ENCODE assay signal across 13 cellular contexts in the genomic region with DNA sequence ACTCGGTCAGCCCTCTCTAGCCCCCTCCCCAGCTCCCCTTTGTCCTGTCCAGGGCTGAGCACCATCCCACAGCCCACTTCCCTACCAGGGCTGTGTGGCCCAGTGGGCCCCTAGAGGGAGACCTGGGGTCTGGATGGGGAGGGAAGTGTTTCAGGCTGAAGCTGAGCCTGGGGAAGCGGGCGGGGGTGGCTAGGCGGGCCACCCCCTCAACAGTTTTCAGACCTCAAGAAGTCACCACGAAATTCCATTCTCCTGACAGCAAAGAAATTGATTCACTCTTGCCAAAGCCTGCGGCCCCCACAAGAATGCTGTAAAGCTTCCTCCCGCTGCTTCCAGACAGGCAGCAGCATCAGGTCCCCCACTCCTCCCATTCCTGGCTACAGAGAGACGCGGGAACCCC. TPM values are rescaled to one million over a fixed set of nuclear protein-coding genes. Genes with fewer than 3 reads are reported as not detected.
DNase-seq lines count a peak whose midpoint lies in the region; ATAC-seq, FAIRE-seq and TF ChIP-seq lines count a peak whose summit lies in the region.
"Had no signal": no experiment of that assay in that cellular context is flagged by ENCODE, and none has a peak within 500 bp of the region (broad histone marks: within the 10 kb centered on the region; RNA-seq: fewer than 3 reads in every experiment).

No MANE protein-coding gene starts in this region.

- peak overlapping the region; percentile 19 for H2BK12ac ChIP-seq in trophoblast cell (ENCODE audit: low read length)

- H2AFZ ChIP-seq in trophoblast cell (ENCODE audit: insufficient read depth, low read length, poor library complexity) = no peak overlapping the region

- FAIRE-seq in RCC 7860 (lab: Jason Lieb, UNC) = peak; percentile 98

- TF ChIP-seq CTCF in endodermal cell (conservative IDR thresholded peaks at IDR 0.05) = no peak
- TF ChIP-seq CTCF in colonic mucosa (IDR thresholded peaks at IDR 0.05) = no peak

- H2BK120ac ChIP-seq in trophoblast cell (ENCODE audit: insufficient read depth, low read length, poor library complexity) = peak overlapping the region; percentile 7

- no peak overlapping the region for H3K23ac ChIP-seq in trophoblast cell (ENCODE audit: low read length)

- H3K4me3 ChIP-seq in endodermal cell (ENCODE audit: low read length) = no peak overlapping the region
- no peak overlapping the region for H3K4me3 ChIP-seq in trophoblast cell (ENCODE audit: low read depth, low read length)
- no peak overlapping the region for H3K4me3 ChIP-seq in colonic mucosa
- H3K4me3 ChIP-seq: body of pancreas had no signal

- H3K9me3 Mint-ChIP-seq in endodermal cell = no peaks in the 10 kb centered on the region

- H3K27ac ChIP-seq in endodermal cell (ENCODE audit: low read depth, low read length) (peak overlapping the region; percentile 76), trophoblast cell (ENCODE audit: low read depth, low read length) (peak overlapping the region; percentile 43), colonic mucosa (no peak overlapping the region)
- H3K27ac ChIP-seq: body of pancreas had no signal

- no peak overlapping the region for H3K18ac ChIP-seq in trophoblast cell (ENCODE audit: low read length)

- H3K27me3 ChIP-seq in endodermal cell (ENCODE audit: control insufficient read depth, insufficient read depth, low read length, poor library complexity, severe bottlenecking) = peaks cover 34% of the 10 kb centered on the region
- H3K27me3 ChIP-seq in trophoblast cell (ENCODE audit: insufficient read depth, low read length) = peaks cover 19% of the 10 kb centered on the region
- no peaks in the 10 kb centered on the region for H3K27me3 ChIP-seq in colonic mucosa
- H3K27me3 ChIP-seq: body of pancreas had no signal

- H3K36me3 ChIP-seq in endodermal cell (ENCODE audit: control insufficient read depth, insufficient read depth, low read length) = no peaks in the 10 kb centered on the region
- no peaks in the 10 kb centered on the region for H3K36me3 ChIP-seq in trophoblast cell (ENCODE audit: control insufficient read depth in 1 of 2, insufficient read depth in 2 of 2, low read length in 2 of 2)
- H3K36me3 ChIP-seq in colonic mucosa = no peaks in the 10 kb centered on the region

- H3K4ac ChIP-seq in trophoblast cell (ENCODE audit: low read depth, low read length) = no peak overlapping the region

- H3K4me2 ChIP-seq in trophoblast cell (ENCODE audit: low read length) = peak overlapping the region; percentile 38

- WGBS in endodermal cell (ENCODE audit: insufficient coverage in 1 of 2, insufficient read length in 1 of 2), 2 experiments = 43 to 63% methylated on average over 3 to 9 of the region's 9 CpGs
- no CpG with 5 or more reads among the region's 9 CpGs for WGBS in trophoblast cell (ENCODE audit: extremely low coverage, insufficient coverage, insufficient read length)

- H3K4me1 ChIP-seq in endodermal cell (ENCODE audit: control insufficient read depth, insufficient read depth, low read length) = peaks cover 3% of the 10 kb centered on the region
- H3K4me1 ChIP-seq in trophoblast cell (ENCODE audit: control insufficient read depth in 1 of 2, insufficient read depth in 2 of 2, low read length in 2 of 2) = peaks cover 39 to 43% of the 10 kb centered on the region in 2 experiments
- H3K4me1 ChIP-seq in colonic mucosa = peaks cover 13% of the 10 kb centered on the region

- H3K9ac ChIP-seq in endodermal cell (ENCODE audit: extremely low read depth, low read length, poor library complexity, severe bottlenecking) (no peak overlapping the region), trophoblast cell (ENCODE audit: low read length) (no peak overlapping the region), colonic mucosa (ENCODE audit: low read depth in 2 of 2, low read length in 2 of 2) (no peak overlapping the region)

- no peak overlapping the region for H3K27ac Mint-ChIP-seq in endodermal cell

- peak overlapping the region; percentile 32 for H2AK5ac ChIP-seq in trophoblast cell (ENCODE audit: low read length)

- no peaks in the 10 kb centered on the region for H3K36me3 Mint-ChIP-seq in endodermal cell (ENCODE audit: low read depth)

- no peaks in the 10 kb centered on the region for H3K9me3 ChIP-seq in endodermal cell (ENCODE audit: control insufficient read depth, low read length)
- H3K9me3 ChIP-seq in trophoblast cell (ENCODE audit: insufficient read depth, low read depth, low read length) = peaks cover 5% of the 10 kb centered on the region
- no peaks in the 10 kb centered on the region for H3K9me3 ChIP-seq in colonic mucosa
- H3K9me3 ChIP-seq: body of pancreas had no signal

- peaks cover 28% of the 10 kb centered on the region for H3K27me3 Mint-ChIP-seq in endodermal cell (ENCODE audit: insufficient read depth)

- in situ Hi-C loops in Caki2 (cut with HindIII; ENCODE audit: low pct_unique_long_range_greater_than_20kb, low sequenced_read_pairs) = no loop called here

- H3K79me1 ChIP-seq in trophoblast cell (ENCODE audit: low read length) = peaks cover 10% of the 10 kb centered on the region

- intact Hi-C loops in colonic mucosa (cut with DNase I) = no loop called here

- no peak overlapping the region for H4K12ac ChIP-seq in trophoblast cell (ENCODE audit: low read depth, low read length)

- no peak overlapping the region for H3K4me3 Mint-ChIP-seq in endodermal cell

- H3K79me2 ChIP-seq in trophoblast cell (ENCODE audit: control insufficient read depth, insufficient read depth, low read length, poor library complexity) = peaks cover 2% of the 10 kb centered on the region

- peaks cover 46% of the 10 kb centered on the region for H3K4me1 Mint-ChIP-seq in endodermal cell

- peak; percentile 61 for DNase-seq in Caki2 (ENCODE audit: low read depth)
- DNase-seq in RCC 7860 (ENCODE audit: low spot score) = peak; percentile 99
- no peak for DNase-seq in endodermal cell
- DNase-seq in trophoblast cell = no peak
- no peak for DNase-seq in colonic mucosa
- no peak for DNase-seq in NCI-H526 treated with DMSO at 0.1 percent for 48 hours (lab: John Stamatoyannopoulos, UW)
- DNase-seq: activated CD4-positive, alpha-beta T cell treated with anti-CD3 and anti-CD28 coated beads, Interleukin-2, amount 50 U/mL, for 4 hours; body of pancreas; DND-41; hippocampal formation; NCI-H1105 had no signal

- H4K8ac ChIP-seq in trophoblast cell (ENCODE audit: low read depth, low read length) = no peak overlapping the region

- H2BK5ac ChIP-seq in trophoblast cell (ENCODE audit: low read depth, low read length, poor library complexity) = no peak overlapping the region

- no peak for ATAC-seq in HG03280 (IDR thresholded peaks at IDR 0.05; ENCODE audit: unreplicated experiment)
- no peak for ATAC-seq in GM18873 (IDR thresholded peaks at IDR 0.05; ENCODE audit: low FRiP score, unreplicated experiment)
- ATAC-seq: body of pancreas had no signal

- peak overlapping the region; percentile 21 for H4K91ac ChIP-seq in trophoblast cell (ENCODE audit: low read depth, low read length)

- H3K14ac ChIP-seq in trophoblast cell (ENCODE audit: low read length) = no peak overlapping the region

RNA-seq across cellular contexts. Expression of gene LFNG, which starts 2.6 kb away (rescaled TPM):
- 10.2 and 16.7 TPM in 2 replicates for total RNA-seq in Caki2 (2014; rRNA removed; shearing (Covaris generic); ENCODE audit: low replicate concordance)
- total RNA-seq in endodermal cell (10 to 100 TPM; 16.0 to 47.2 TPM), colonic mucosa (100 to 1,000 TPM in 1 of 2 donors, 10 to 100 TPM in 1; 61.4 to 105 TPM)
- polyA plus RNA-seq in endodermal cell (2013, experiment 1 of 2) = 54.6 TPM
- 43.4 TPM for polyA plus RNA-seq in endodermal cell (2013, experiment 2 of 2)
- 4.9 and 5.3 TPM in 2 replicates for polyA plus RNA-seq in trophoblast cell (2013)

RNA-seq across cellular contexts. Expression of gene BRAT1, which starts 38.3 kb away (rescaled TPM):
- 60.7 and 74.9 TPM in 2 replicates for total RNA-seq in Caki2 (2014; rRNA removed; shearing (Covaris generic); ENCODE audit: low replicate concordance)
- 10 to 100 TPM; 42.1 to 42.7 TPM for total RNA-seq in endodermal cell
- polyA plus RNA-seq in endodermal cell (2013, experiment 1 of 2) = 46.3 TPM
- 42.2 TPM for polyA plus RNA-seq in endodermal cell (2013, experiment 2 of 2)
- 15.5 and 16.6 TPM in 2 replicates for polyA plus RNA-seq in trophoblast cell (2013)
- total RNA-seq in colonic mucosa = 10 to 100 TPM; 19.3 to 40.0 TPM

RNA-seq across cellular contexts. Expression of gene GRIFIN, which starts 40.8 kb away (rescaled TPM):
- not detected in 2 replicates for total RNA-seq in Caki2 (2014; rRNA removed; shearing (Covaris generic); ENCODE audit: low replicate concordance)
- not detected for total RNA-seq in endodermal cell
- not detected for polyA plus RNA-seq in endodermal cell (2013, experiment 1 of 2)
- polyA plus RNA-seq in endodermal cell (2013, experiment 2 of 2) = not detected
- not detected in 2 replicates for polyA plus RNA-seq in trophoblast cell (2013)
- not detected for total RNA-seq in colonic mucosa
- total RNA-seq: body of pancreas had no signal

RNA-seq across cellular contexts. Expression of gene IQCE, which starts 41.8 kb away (rescaled TPM):
- 8.9 and 32.5 TPM in 2 replicates for total RNA-seq in Caki2 (2014; rRNA removed; shearing (Covaris generic); ENCODE audit: low replicate concordance)
- 10 to 100 TPM; 15.4 to 20.8 TPM for total RNA-seq in endodermal cell
- 15.7 TPM for polyA plus RNA-seq in endodermal cell (2013, experiment 1 of 2)
- 13.5 TPM for polyA plus RNA-seq in endodermal cell (2013, experiment 2 of 2)
- 6.3 and 6.5 TPM in 2 replicates for polyA plus RNA-seq in trophoblast cell (2013)
- 10 to 100 TPM; 23.2 to 36.3 TPM for total RNA-seq in colonic mucosa

Comparison
In these comparisons a context has a peak if more than half of its experiments do, and no peak if none do; other contexts are left out.
1. DNase-seq: peak in Caki2 (single experiment) and RCC 7860 (single experiment); none in endodermal cell (single experiment), trophoblast cell (0 of 2), colonic mucosa (single experiment) and NCI-H526 treated with DMSO at 0.1 percent for 48 hours (single experiment).